ENCODE assay signal across 9 cellular contexts in the genomic region with DNA sequence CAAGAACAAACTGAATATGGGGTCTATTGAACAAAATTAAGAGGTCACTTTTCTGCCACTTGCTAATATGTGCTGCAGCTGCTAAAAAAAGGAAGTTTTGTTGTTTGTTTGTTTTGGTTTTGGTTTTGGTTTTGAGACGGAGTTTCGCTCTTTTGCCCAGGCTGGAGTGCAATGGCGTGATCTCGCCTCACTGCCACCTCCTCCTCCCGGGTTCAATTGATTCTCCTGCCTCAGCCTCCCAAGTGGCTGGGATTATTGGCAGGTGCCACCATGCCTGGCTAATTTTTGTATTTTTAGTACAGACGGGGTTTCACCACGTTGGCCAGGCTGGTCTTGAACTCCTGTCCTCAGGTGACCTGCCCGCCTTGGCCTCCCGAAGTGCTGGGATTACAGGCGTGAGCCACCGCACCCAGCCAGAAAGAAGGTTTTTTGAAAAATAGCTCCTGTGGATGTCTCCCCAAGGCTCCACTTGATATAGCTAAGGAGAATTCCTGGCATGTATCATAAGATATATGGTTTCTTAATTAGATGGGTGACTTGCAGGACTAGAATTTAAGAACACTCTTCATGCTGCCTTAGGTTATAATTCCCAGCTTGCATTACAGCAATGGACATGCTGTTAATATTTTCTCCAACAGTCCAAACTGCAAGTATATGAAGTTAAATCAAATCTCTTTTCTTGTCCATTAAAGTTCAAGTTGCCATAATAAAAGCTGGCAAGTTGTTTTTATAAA.
A peak's percentile ranks its signal among the peaks of the same experiment; 100 is the strongest.
DNase-seq lines count a peak whose midpoint lies in the region; ATAC-seq and TF ChIP-seq lines count a peak whose summit lies in the region.
"Had no signal": no experiment of that assay in that cellular context is flagged by ENCODE, and none has a peak within 500 bp of the region (broad histone marks: within the 10 kb centered on the region; RNA-seq: fewer than 3 reads in every experiment).

No MANE protein-coding gene starts in this region.

- H3K27me3 Mint-ChIP-seq in activated T-cell treated with anti-CD3 and anti-CD28 coated beads, Interleukin-2, amount 50 U/mL, for 4 hours (ENCODE audit: low read depth), result no peaks in the 10 kb centered on the region
- no peaks in the 10 kb centered on the region for H3K27me3 Mint-ChIP-seq in activated T-cell treated with anti-CD3 and anti-CD28 coated beads, Interleukin-2, amount 50 U/mL, for 24 hours
- no peaks in the 10 kb centered on the region for H3K27me3 Mint-ChIP-seq in T-helper 17 cell

- DNase-seq in activated T-cell treated with anti-CD3 and anti-CD28 coated beads, Interleukin-2, amount 50 U/mL, for 4 hours, result no peak
- no peak for DNase-seq in activated T-cell treated with anti-CD3 and anti-CD28 coated beads, Interleukin-2, amount 50 U/mL, for 24 hours
- no peak for DNase-seq in T-helper 17 cell
- peak; percentile 79 for DNase-seq in spleen
- DNase-seq in retina, result no peak

- H3K4me3 ChIP-seq in spleen, result peak overlapping the region in 4 of 8 donors; percentile 2 to 52 (median 12)

- H3K9me3 ChIP-seq in T-helper 17 cell (ENCODE audit: control insufficient read depth, low read length, poor library complexity, severe bottlenecking) (no peaks in the 10 kb centered on the region), spleen (no peaks in the 10 kb centered on the region)

- H3K4me3 Mint-ChIP-seq in activated T-cell treated with anti-CD3 and anti-CD28 coated beads, Interleukin-2, amount 50 U/mL, for 4 hours, result peak overlapping the region; percentile 31
- H3K4me3 Mint-ChIP-seq in activated T-cell treated with anti-CD3 and anti-CD28 coated beads, Interleukin-2, amount 50 U/mL, for 24 hours, result no peak overlapping the region
- H3K4me3 Mint-ChIP-seq in T-helper 17 cell, result peak overlapping the region; percentile 69

- H3K9me3 Mint-ChIP-seq in activated T-cell treated with anti-CD3 and anti-CD28 coated beads, Interleukin-2, amount 50 U/mL, for 4 hours, result no peaks in the 10 kb centered on the region
- peaks cover 3% of the 10 kb centered on the region for H3K9me3 Mint-ChIP-seq in activated T-cell treated with anti-CD3 and anti-CD28 coated beads, Interleukin-2, amount 50 U/mL, for 24 hours

- H3K27ac Mint-ChIP-seq in activated T-cell treated with anti-CD3 and anti-CD28 coated beads, Interleukin-2, amount 50 U/mL, for 24 hours, result no peak overlapping the region
- H3K27ac Mint-ChIP-seq in T-helper 17 cell, result peak overlapping the region; percentile 83

- TF ChIP-seq POLR2A in spleen (IDR thresholded peaks at IDR 0.05), result no peak

- no peaks in the 10 kb centered on the region for H3K27me3 ChIP-seq in spleen (replicated peaks in 1 of 7)

- TF ChIP-seq CTCF in spleen (IDR thresholded peaks at IDR 0.05 in 8 of 11, conservative IDR thresholded peaks at IDR 0.05 in 3 of 11), result peak in 4 of 11 experiments; percentile 16 to 55 (median 34)

- no peaks in the 10 kb centered on the region for H3K36me3 Mint-ChIP-seq in activated T-cell treated with anti-CD3 and anti-CD28 coated beads, Interleukin-2, amount 50 U/mL, for 4 hours (ENCODE audit: insufficient read depth)
- H3K36me3 Mint-ChIP-seq in activated T-cell treated with anti-CD3 and anti-CD28 coated beads, Interleukin-2, amount 50 U/mL, for 24 hours (ENCODE audit: low read depth), result no peaks in the 10 kb centered on the region
- no peaks in the 10 kb centered on the region for H3K36me3 Mint-ChIP-seq in T-helper 17 cell (ENCODE audit: low read depth)

- peak overlapping the region; percentile 67 to 89 (median 86) for H3K27ac ChIP-seq in spleen
- H3K27ac ChIP-seq: RWPE1 had no signal

- intact Hi-C loops in spleen (cut with DNase I; ENCODE audit: low total_unique reads), result no loop called here

- ATAC-seq in activated T-cell treated with anti-CD3 and anti-CD28 coated beads, Interleukin-2, amount 50 U/mL, for 4 hours, result no peak
- ATAC-seq in HG02588 (IDR thresholded peaks at IDR 0.05; ENCODE audit: unreplicated experiment) (peak; percentile 52), T-helper 17 cell (no peak), esophagus mucosa (no peak), GM18870 (IDR thresholded peaks at IDR 0.05; ENCODE audit: unreplicated experiment) (no peak)

- H3K4me1 Mint-ChIP-seq in activated T-cell treated with anti-CD3 and anti-CD28 coated beads, Interleukin-2, amount 50 U/mL, for 4 hours (ENCODE audit: low read depth), result peaks cover 42% of the 10 kb centered on the region
- peaks cover 40% of the 10 kb centered on the region for H3K4me1 Mint-ChIP-seq in activated T-cell treated with anti-CD3 and anti-CD28 coated beads, Interleukin-2, amount 50 U/mL, for 24 hours (ENCODE audit: low read depth)
- peaks cover 16% of the 10 kb centered on the region for H3K4me1 Mint-ChIP-seq in T-helper 17 cell

- WGBS in spleen, 5 donors, result 30 to 52% (median 39%) methylated on average over 11 of the region's 11 CpGs

- peaks cover 11 to 72% (median 63%) of the 10 kb centered on the region in 6 donors for H3K4me1 ChIP-seq in spleen

- no peaks in the 10 kb centered on the region for H3K36me3 ChIP-seq in spleen
